In the genomic region with DNA sequence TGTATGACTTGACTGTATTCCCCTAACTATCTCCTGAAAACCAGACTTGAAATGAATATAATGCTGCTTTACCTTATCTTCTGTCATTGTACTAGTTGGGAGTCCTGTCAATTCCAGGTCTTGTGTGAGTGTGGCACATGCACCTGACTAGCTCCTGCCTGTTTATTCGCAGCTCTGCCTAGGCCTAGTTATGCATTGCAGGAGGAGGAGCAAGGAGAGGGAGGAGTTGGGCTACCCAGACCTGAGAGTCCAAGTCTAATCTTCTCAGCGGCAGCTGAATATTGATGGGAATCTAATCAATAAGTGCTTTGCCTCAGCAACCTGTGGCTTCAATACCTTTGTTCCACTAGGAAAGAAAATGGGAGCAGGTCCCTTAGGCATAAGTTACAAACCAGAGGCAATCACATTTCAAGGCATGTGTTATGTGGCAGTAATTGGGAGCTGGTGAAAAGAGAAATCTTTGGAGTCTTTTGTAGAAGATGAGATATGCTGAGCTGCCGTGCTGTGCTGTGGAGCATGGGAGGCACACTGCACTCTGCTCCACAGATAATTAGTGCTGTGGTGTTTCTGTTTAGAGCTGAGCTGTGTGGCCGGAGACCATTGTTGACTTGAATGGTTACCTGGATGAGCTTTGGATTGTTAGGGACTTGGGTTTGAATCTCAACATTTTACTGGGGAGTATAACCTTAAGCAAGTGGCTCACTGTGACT, we compare ENCODE assay signal across 36 cellular contexts. TPM values are rescaled to one million over a fixed set of nuclear protein-coding genes. Genes with fewer than 3 reads are reported as not detected.
A peak's percentile ranks its signal among the peaks of the same experiment; 100 is the strongest.
DNase-seq lines count a peak whose midpoint lies in the region; ATAC-seq, FAIRE-seq and TF ChIP-seq lines count a peak whose summit lies in the region.
"Had no signal": no experiment of that assay in that cellular context is flagged by ENCODE, and none has a peak within 500 bp of the region (broad histone marks: within the 10 kb centered on the region; RNA-seq: fewer than 3 reads in every experiment).

A gene (minus strand): TSS at position 137 of the 710 bp plus-strand sequence. CDS start 50 bp downstream, at position 87.

- H3K9ac ChIP-seq in astrocyte (ENCODE audit: low read length) = no peak within 1 kb of the TSS

- no TSS peak for BruUV-seq in Calu3 (replicated peaks; lab: Mats Ljungman, UMichigan)

- H4K20me1 ChIP-seq in astrocyte (ENCODE audit: insufficient read depth, low read length) = no peaks in the 10 kb centered on the region

- no peaks in the 10 kb centered on the region for H3K9me3 ChIP-seq in astrocyte (ENCODE audit: insufficient read depth, low read depth, low read length)
- H3K9me3 ChIP-seq: ascending aorta, neutrophil, prostate gland, tibial nerve had no signal

- peaks cover 5% of the 10 kb centered on the region for H3K4me1 Mint-ChIP-seq in Calu3 (ENCODE audit: low read depth, unreplicated experiment)
- no peaks in the 10 kb centered on the region for H3K4me1 Mint-ChIP-seq in astrocyte (ENCODE audit: low read depth, unreplicated experiment)
- no peaks in the 10 kb centered on the region for H3K4me1 Mint-ChIP-seq in nephron
- H3K4me1 Mint-ChIP-seq: activated CD8-positive, alpha-beta memory T cell treated with anti-CD3 and anti-CD28 coated beads, Interleukin-2, amount 10 ng/mL, durations not matched to agents 7 days and 5 days; B cell; H9 had no signal

- TF ChIP-seq CTCF in Calu3 (IDR thresholded peaks at IDR 0.05; ENCODE audit: unreplicated experiment) = no peak
- TF ChIP-seq CTCF in astrocyte (IDR thresholded peaks at IDR 0.05; ENCODE audit: insufficient read depth, low read depth, low read length) = no peak
- TF ChIP-seq CTCF in nephron (IDR thresholded peaks at IDR 0.05; ENCODE audit: unreplicated experiment in 3 of 3) = no peak

- no peaks in the 10 kb centered on the region for H3K27me3 Mint-ChIP-seq in Calu3 (ENCODE audit: unreplicated experiment)
- peaks cover 5% of the 10 kb centered on the region for H3K27me3 Mint-ChIP-seq in astrocyte (ENCODE audit: low read depth, unreplicated experiment)
- peaks cover 8% of the 10 kb centered on the region for H3K27me3 Mint-ChIP-seq in nephron (ENCODE audit: low read depth)

- ATAC-seq in left colon = peak; percentile 44
- no peak for ATAC-seq in GM18858 (IDR thresholded peaks at IDR 0.05; ENCODE audit: unreplicated experiment)
- no peak for ATAC-seq in GM18870 (IDR thresholded peaks at IDR 0.05; ENCODE audit: unreplicated experiment)
- ATAC-seq: activated CD8-positive, alpha-beta memory T cell treated with anti-CD3 and anti-CD28 coated beads, Interleukin-2, amount 10 ng/mL, durations not matched to agents 7 days and 5 days; activated T-cell treated with anti-CD3 and anti-CD28 coated beads, Interleukin-2, amount 50 U/mL, for 4 hours had no signal

- H3K27ac ChIP-seq in astrocyte (ENCODE audit: low read depth, low read length) = no peak within 1 kb of the TSS
- H3K27ac ChIP-seq: ascending aorta, cardiac muscle cell, coronary artery, neutrophil, prostate gland, RWPE1, tibial nerve had no signal

- H3K4me1 ChIP-seq in astrocyte (ENCODE audit: insufficient read depth, low read length) = peaks cover 21% of the 10 kb centered on the region
- H3K4me1 ChIP-seq: ascending aorta, prostate gland had no signal

- no peak within 1 kb of the TSS for H2AFZ ChIP-seq in astrocyte (ENCODE audit: low read depth, low read length)

- intact Hi-C loops in Calu3 (cut with micrococcal nuclease; ENCODE audit: unreplicated experiment) (no loop called here), left colon (cut with DNase I, micrococcal nuclease) (no loop called here)

- no peak within 1 kb of the TSS for H3K4me3 ChIP-seq in astrocyte (ENCODE audit: insufficient read depth, low read depth, low read length)

- CTCF ChIA-PET in Calu3 (lab: Charles Lee) = interaction anchor here (0.5 to 1.2 kb wide), 6 partner anchors 8 to 584 kb away, joined by 3 to 4 read pairs (median 3); no protein-coding TSS in a partner anchor

- peak; percentile 54 for DNase-seq in Calu3
- DNase-seq in astrocyte (ENCODE audit: low read depth) = no peak
- DNase-seq in left colon = no peak
- DNase-seq in NK-92 (lab: John Stamatoyannopoulos, UW; ENCODE audit: unreplicated experiment) = no peak
- DNase-seq in NCI-H1436 (lab: John Stamatoyannopoulos, UW) = no peak
- DNase-seq: activated CD4-positive, alpha-beta T cell treated with anti-CD3 and anti-CD28 coated beads, Interleukin-2, amount 50 U/mL, for 4 hours; activated CD8-positive, alpha-beta memory T cell treated with anti-CD3 and anti-CD28 coated beads, Interleukin-2, amount 10 ng/mL, durations not matched to agents 7 days and 5 days; activated gamma-delta T cell; activated T-cell treated with anti-CD3 and anti-CD28 coated beads, Interleukin-2, amount 50 U/mL, for 4 hours; CD4-positive, alpha-beta memory T cell; DMS 273 treated with DMSO at 0.1 percent for 48 hours; effector memory CD4-positive, alpha-beta T cell; erythroblast; H9; Kasumi-1; NCI-H1436 treated with DMSO at 0.1 percent for 48 hours; NCI-H2081 treated with DMSO at 0.1 percent for 48 hours; NCI-H226; stimulated activated CD4-positive, alpha-beta T cell treated with anti-CD3 and anti-CD28 coated beads, Interleukin-15, amount 100 ng/mL, for 24 hours; stimulated activated CD4-positive, alpha-beta T cell treated with anti-CD3 and anti-CD28 coated beads, Interleukin-4, amount 100 ng/mL, for 4 hours had no signal

- H3K36me3 Mint-ChIP-seq in Calu3 (ENCODE audit: insufficient read depth, unreplicated experiment) = no peaks in the 10 kb centered on the region
- H3K36me3 Mint-ChIP-seq in astrocyte (ENCODE audit: low read depth, unreplicated experiment) = no peaks in the 10 kb centered on the region
- no peaks in the 10 kb centered on the region for H3K36me3 Mint-ChIP-seq in nephron (ENCODE audit: low read depth)
- H3K36me3 Mint-ChIP-seq: activated CD8-positive, alpha-beta memory T cell treated with anti-CD3 and anti-CD28 coated beads, Interleukin-2, amount 10 ng/mL, durations not matched to agents 7 days and 5 days; CD4-positive, alpha-beta memory T cell had no signal

- FAIRE-seq in astrocyte (lab: Jason Lieb, UNC) = no peak
- FAIRE-seq: TTC549 had no signal

- H3K79me2 ChIP-seq in astrocyte (ENCODE audit: insufficient read depth, low read length) = no peaks in the 10 kb centered on the region

- H3K27ac Mint-ChIP-seq in Calu3 (ENCODE audit: unreplicated experiment) (no peak within 1 kb of the TSS), astrocyte (ENCODE audit: unreplicated experiment) (peak within 1 kb of the TSS; percentile 43), nephron (peak within 1 kb of the TSS; percentile 10 to 53 (median 37))
- H3K27ac Mint-ChIP-seq: activated CD8-positive, alpha-beta memory T cell treated with anti-CD3 and anti-CD28 coated beads, Interleukin-2, amount 10 ng/mL, durations not matched to agents 7 days and 5 days; B cell; CD4-positive, alpha-beta memory T cell; H9 had no signal

- no peaks in the 10 kb centered on the region for H3K27me3 ChIP-seq in astrocyte (ENCODE audit: insufficient read depth, low read length)
- H3K27me3 ChIP-seq: ascending aorta, cardiac muscle cell had no signal

- no peaks in the 10 kb centered on the region for H3K36me3 ChIP-seq in astrocyte (ENCODE audit: insufficient read depth, low read length)
- H3K36me3 ChIP-seq: ascending aorta, cardiac muscle cell, neutrophil, prostate gland, tibial nerve had no signal

- H3K4me3 Mint-ChIP-seq in Calu3 (ENCODE audit: low read depth, unreplicated experiment) (no peak within 1 kb of the TSS), astrocyte (ENCODE audit: unreplicated experiment) (no peak within 1 kb of the TSS), nephron (no peak within 1 kb of the TSS)
- H3K4me3 Mint-ChIP-seq: activated CD8-positive, alpha-beta memory T cell treated with anti-CD3 and anti-CD28 coated beads, Interleukin-2, amount 10 ng/mL, durations not matched to agents 7 days and 5 days; activated T-cell treated with anti-CD3 and anti-CD28 coated beads, Interleukin-2, amount 50 U/mL, for 4 hours; B cell; H9 had no signal

- H3K4me2 ChIP-seq in astrocyte (ENCODE audit: low read length) = peak within 1 kb of the TSS; percentile 88

- no peaks in the 10 kb centered on the region for H3K9me3 Mint-ChIP-seq in Calu3 (ENCODE audit: low read depth, unreplicated experiment)
- no peaks in the 10 kb centered on the region for H3K9me3 Mint-ChIP-seq in astrocyte (ENCODE audit: unreplicated experiment)
- H3K9me3 Mint-ChIP-seq in nephron = no peaks in the 10 kb centered on the region
- H3K9me3 Mint-ChIP-seq: activated T-cell treated with anti-CD3 and anti-CD28 coated beads, Interleukin-2, amount 50 U/mL, for 4 hours; CD4-positive, alpha-beta memory T cell; H9 had no signal

RNA-seq across cellular contexts. Expression of the gene that starts here (rescaled TPM):
- total RNA-seq in Calu3 (2022) (0.09 and 0.95 TPM in 2 replicates), astrocyte (not detected in 2 replicates), left colon (not detected)
- total RNA-seq: activated CD8-positive, alpha-beta memory T cell treated with anti-CD3 and anti-CD28 coated beads, Interleukin-2, amount 10 ng/mL, durations not matched to agents 7 days and 5 days; ascending aorta; B cell; cardiac muscle cell; CD4-positive, alpha-beta memory T cell; glomerular endothelial cell; H9; OCI-LY7; prostate gland; SK-MEL-5; T-helper 1 cell treated with Interleukin-12 subunit alpha and Interleukin-12 subunit beta and Interleukin-4 antibody, amounts not matched to agents 30 ng/mL and 1 ng/mL, for 36 hours; tibial nerve had no signal

Comparison
In these comparisons a context has a peak if more than half of its experiments do, and no peak if none do; other contexts are left out.
1. Peak in DNase-seq in Calu3; RNA of the gene not detected or under 1 TPM.
2. Peak in ATAC-seq in left colon; RNA of the gene not detected or under 1 TPM.